9 cellular contexts compared by ENCODE assay signal in the genomic region with DNA sequence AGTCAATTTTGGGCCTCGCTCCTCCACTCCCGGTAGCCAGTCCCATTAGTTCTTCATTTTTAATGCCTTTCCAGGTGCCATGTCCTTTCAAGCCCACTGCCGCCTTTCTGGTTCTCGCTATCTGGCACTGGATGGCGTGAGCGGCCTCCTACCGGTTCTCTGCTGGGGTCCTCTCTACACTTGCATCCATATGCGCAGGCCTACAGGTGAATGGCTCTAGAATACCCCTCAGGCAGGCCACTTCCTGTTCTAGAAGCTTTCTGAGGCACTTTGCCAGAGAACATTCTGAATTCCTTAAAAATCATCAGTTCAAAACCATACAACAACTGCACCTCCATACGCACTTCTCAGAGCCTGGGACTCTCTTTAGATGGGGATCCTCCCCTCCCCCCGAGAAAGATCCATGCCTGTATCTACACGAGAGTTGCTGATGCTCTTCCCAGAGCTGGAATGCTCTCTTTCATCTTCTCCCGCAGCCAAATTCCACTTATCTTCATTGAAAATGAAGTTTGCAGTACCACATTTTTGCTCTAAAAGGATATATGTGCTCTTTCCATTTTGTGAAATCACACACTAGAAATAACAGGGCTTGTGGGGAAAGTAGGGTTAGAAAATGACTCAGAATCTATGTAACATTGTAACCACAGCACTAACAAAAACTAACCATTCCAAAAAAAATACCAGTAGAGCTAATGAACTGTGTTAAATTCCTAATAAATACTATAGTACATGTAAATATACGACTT. TPM values are rescaled to one million over a fixed set of nuclear protein-coding genes. Genes with fewer than 3 reads are reported as not detected.
DNase-seq lines count a peak whose midpoint lies in the region; ATAC-seq and TF ChIP-seq lines count a peak whose summit lies in the region.
"Had no signal": no experiment of that assay in that cellular context is flagged by ENCODE, and none has a peak within 500 bp of the region (broad histone marks: within the 10 kb centered on the region; RNA-seq: fewer than 3 reads in every experiment).

No MANE protein-coding gene starts in this region.

- peak overlapping the region; percentile 18 for H3K27ac Mint-ChIP-seq in Caco-2 (ENCODE audit: unreplicated experiment)

- H3K4me3 ChIP-seq in Caco-2 (ENCODE audit: low read depth, low read length) (no peak overlapping the region), choroid plexus epithelial cell (ENCODE audit: low read depth, low read length) (no peak overlapping the region), neuronal stem cell (ENCODE audit: low read length in 2 of 2) (no peak overlapping the region), SJCRH30 (no peak overlapping the region)

- no peaks in the 10 kb centered on the region for H3K79me1 ChIP-seq in neuronal stem cell (ENCODE audit: low read depth, low read length)

- H3K4me1 Mint-ChIP-seq in Caco-2 (ENCODE audit: low read depth, unreplicated experiment): peaks cover 20% of the 10 kb centered on the region

- no peaks in the 10 kb centered on the region for H3K9me3 Mint-ChIP-seq in Caco-2 (ENCODE audit: unreplicated experiment)

- intact Hi-C loops in Caco-2 (cut with micrococcal nuclease; ENCODE audit: unreplicated experiment): loop anchor here (1.0 to 10.0 kb wide), 4 partner anchors 29 to 325 kb away; no protein-coding TSS in a partner anchor

- H3K27me3 Mint-ChIP-seq in Caco-2 (ENCODE audit: insufficient read depth, unreplicated experiment): no peaks in the 10 kb centered on the region

- H2BK120ac ChIP-seq in neuronal stem cell (ENCODE audit: low read depth, low read length): no peak overlapping the region

- peaks cover 16% of the 10 kb centered on the region for H3K36me3 Mint-ChIP-seq in Caco-2 (ENCODE audit: insufficient read depth, unreplicated experiment)

- no peak overlapping the region for H2AK5ac ChIP-seq in neuronal stem cell (ENCODE audit: low read depth, low read length)

- no peak overlapping the region for H3K14ac ChIP-seq in neuronal stem cell (ENCODE audit: low read length)

- no peak overlapping the region for H3K4ac ChIP-seq in neuronal stem cell (ENCODE audit: low read length)

- H2BK12ac ChIP-seq in neuronal stem cell (ENCODE audit: low read length): no peak overlapping the region

- no peak overlapping the region for H3K4me2 ChIP-seq in neuronal stem cell (ENCODE audit: insufficient read depth, low read length, poor library complexity, severe bottlenecking)

- peak overlapping the region; percentile 97 for H3K4me3 Mint-ChIP-seq in Caco-2 (ENCODE audit: unreplicated experiment)

- H3K23ac ChIP-seq in neuronal stem cell (ENCODE audit: low read depth, low read length, poor library complexity): no peak overlapping the region

- TF ChIP-seq CTCF in Caco-2 (IDR thresholded peaks at IDR 0.05; ENCODE audit: insufficient read depth in 1 of 2, low read depth in 1 of 2, low read length in 1 of 2, severe bottlenecking in 1 of 2, unreplicated experiment in 1 of 2) (no peak), choroid plexus epithelial cell (conservative IDR thresholded peaks at IDR 0.05; ENCODE audit: low read depth, low read length) (no peak), omental fat pad (IDR thresholded peaks at IDR 0.05) (no peak)

- no CpG with 5 or more reads among the region's 13 CpGs for WGBS in neuronal stem cell (ENCODE audit: extremely low coverage in 2 of 2, insufficient read length in 2 of 2, insufficient replicate concordance in 1 of 2), 2 donors

- H3K27me3 ChIP-seq in Caco-2 (replicated peaks; ENCODE audit: control insufficient read depth, insufficient read depth, low read length) (no peaks in the 10 kb centered on the region), neuronal stem cell (ENCODE audit: control insufficient read depth in 3 of 3, insufficient read depth in 3 of 3, low read depth in 1 of 3, low read length in 3 of 3) (no peaks in the 10 kb centered on the region), SJCRH30 (no peaks in the 10 kb centered on the region)

- CTCF ChIA-PET in Caco-2 (lab: Charles Lee): interaction anchor here (1.3 kb wide), 1 partner anchor 117 kb away, joined by 3 read pairs; no protein-coding TSS in a partner anchor

- H3K36me3 ChIP-seq in Caco-2 (ENCODE audit: control insufficient read depth, insufficient read depth, low read length) (no peaks in the 10 kb centered on the region), neuronal stem cell (replicated peaks in 1 of 2; ENCODE audit: control insufficient read depth in 2 of 2, insufficient read depth in 2 of 2, low read length in 2 of 2) (peaks cover 0 to 5% of the 10 kb centered on the region in 2 donors), SJCRH30 (no peaks in the 10 kb centered on the region)
- H3K36me3 ChIP-seq: left lung had no signal

- peak overlapping the region; percentile 98 for H2AFZ ChIP-seq in neuronal stem cell (ENCODE audit: low read length)

- POLR2A ChIA-PET in Caco-2 (lab: Charles Lee): no interaction called here

- H2BK15ac ChIP-seq in neuronal stem cell (ENCODE audit: low read length): no peak overlapping the region

- H2BK5ac ChIP-seq in neuronal stem cell (ENCODE audit: low read length): no peak overlapping the region

- H3K27ac ChIP-seq in neuronal stem cell (replicated peaks; ENCODE audit: low read length) (no peak overlapping the region), SJCRH30 (no peak overlapping the region)

- ATAC-seq in omental fat pad (ENCODE audit: low FRiP score) (no peak), HG03025 (IDR thresholded peaks at IDR 0.05; ENCODE audit: low FRiP score, unreplicated experiment) (no peak)

- BruUV-seq in Caco-2 (replicated peaks; lab: Mats Ljungman, UMichigan): no TSS peak

- H4K91ac ChIP-seq in neuronal stem cell (ENCODE audit: low read depth, low read length, poor library complexity): no peak overlapping the region

- H3K4me1 ChIP-seq in Caco-2 (peaks cover 15% of the 10 kb centered on the region), neuronal stem cell (ENCODE audit: control insufficient read depth in 2 of 2, insufficient read depth in 1 of 2, low read depth in 1 of 2, low read length in 2 of 2) (peaks cover 3 to 11% of the 10 kb centered on the region in 2 donors), SJCRH30 (peaks cover 10% of the 10 kb centered on the region; the same call in 1 of the 2 replicates)

- DNase-seq in Caco-2: no peak
- peak; percentile 48 for DNase-seq in M059J (ENCODE audit: low read depth)
- peak; percentile 89 for DNase-seq in choroid plexus epithelial cell (ENCODE audit: low read depth)
- no peak for DNase-seq in neuronal stem cell (ENCODE audit: low spot score)
- DNase-seq in omental fat pad (ENCODE audit: low spot score): no peak
- no peak for DNase-seq in SJCRH30
- DNase-seq in NCI-H1092 treated with DMSO at 0.1 percent for 48 hours (lab: John Stamatoyannopoulos, UW): no peak
- DNase-seq: left lung had no signal

- H4K8ac ChIP-seq in neuronal stem cell (ENCODE audit: low read depth, low read length): no peak overlapping the region

- no peak overlapping the region for H3K18ac ChIP-seq in neuronal stem cell (ENCODE audit: low read length)

- H3K9ac ChIP-seq in neuronal stem cell (ENCODE audit: low read depth, low read length, poor library complexity): no peak overlapping the region

- H3K9me3 ChIP-seq in Caco-2 (no peaks in the 10 kb centered on the region), neuronal stem cell (replicated peaks in 1 of 2; ENCODE audit: control insufficient read depth in 2 of 2, insufficient read depth in 1 of 2, low read depth in 1 of 2, low read length in 2 of 2) (no peaks in the 10 kb centered on the region), SJCRH30 (replicated peaks) (no peaks in the 10 kb centered on the region)
- H3K9me3 ChIP-seq: left lung had no signal

RNA-seq across cellular contexts. Expression of a gene that starts 1.4 kb away (rescaled TPM):
- total RNA-seq in Caco-2 (2022) (44.0 and 49.7 TPM in 2 replicates), omental fat pad (100 to 1,000 TPM in 1 of 4 donors, 10 to 100 TPM in 3; 37.1 to 146 (median 45.9) TPM)
- total RNA-seq in M059J (2014; rRNA removed; shearing (Covaris generic)): 19.1 and 29.6 TPM in 2 replicates
- 10.8 TPM for polyA plus RNA-seq in neuronal stem cell (2013, experiment 1 of 2)
- 11.6 TPM for polyA plus RNA-seq in neuronal stem cell (2013, experiment 2 of 2)
- 20.5 and 21.7 TPM in 2 replicates for total RNA-seq in SJCRH30 (2014; rRNA removed; shearing (Covaris generic))

Comparison
In these comparisons a context has a peak if more than half of its experiments do, and no peak if none do; other contexts are left out.
1. DNase-seq: peak in M059J (single experiment) and choroid plexus epithelial cell (single experiment); none in Caco-2 (0 of 2), neuronal stem cell (single experiment), omental fat pad (single experiment), SJCRH30 (0 of 2) and NCI-H1092 treated with DMSO at 0.1 percent for 48 hours (single experiment).